In genomic region chr5:154478224-154478565, GRCh38 we compare ENCODE assay signal across 8 cellular contexts. TPM values are rescaled to one million over a fixed set of nuclear protein-coding genes. Genes with fewer than 3 reads are reported as not detected.
DNase-seq lines count a peak whose midpoint lies in the region; ATAC-seq and TF ChIP-seq lines count a peak whose summit lies in the region.

TSS of gene HAND1 (minus strand) at chr5:154478227. CDS start at chr5:154478008, 219 bp downstream.

- no peak within 1 kb of the TSS for H3K27ac Mint-ChIP-seq in stimulated activated naive CD8-positive, alpha-beta T cell treated with anti-CD3 and anti-CD28 coated beads, Interleukin-15, Interleukin-2, amounts not matched to agents 100 ng/mL and 50 ng/mL, for 24 hours
- no peak within 1 kb of the TSS for H3K27ac Mint-ChIP-seq in WTC11

- H3K36me3 Mint-ChIP-seq in stimulated activated naive CD8-positive, alpha-beta T cell treated with anti-CD3 and anti-CD28 coated beads, Interleukin-15, Interleukin-2, amounts not matched to agents 100 ng/mL and 50 ng/mL, for 24 hours (ENCODE audit: low read depth) = peaks cover 4% of the 10 kb centered on the region
- H3K36me3 Mint-ChIP-seq in WTC11 = no peaks in the 10 kb centered on the region

- peak within 1 kb of the TSS; percentile 20 for H3K4me3 ChIP-seq in iPS-11a (ENCODE audit: low read depth, low read length)
- peak within 1 kb of the TSS; percentile 24 to 66 for H3K4me3 ChIP-seq in stomach smooth muscle (ENCODE audit: low read length in 2 of 2)

- H3K27ac ChIP-seq in stomach smooth muscle (ENCODE audit: low read length) = no peak within 1 kb of the TSS

- H3K4me3 Mint-ChIP-seq in stimulated activated naive CD8-positive, alpha-beta T cell treated with anti-CD3 and anti-CD28 coated beads, Interleukin-15, Interleukin-2, amounts not matched to agents 100 ng/mL and 50 ng/mL, for 24 hours = peak within 1 kb of the TSS; percentile 71
- peak within 1 kb of the TSS; percentile 63 for H3K4me3 Mint-ChIP-seq in WTC11

- no peak for DNase-seq in stimulated activated naive CD8-positive, alpha-beta T cell treated with anti-CD3 and anti-CD28 coated beads, Interleukin-15, Interleukin-2, amounts not matched to agents 100 U/mL and 50 U/mL, for 24 hours
- DNase-seq in WTC11 (ENCODE audit: low spot score) (peak; percentile 92), NK-92 (lab: John Stamatoyannopoulos, UW; ENCODE audit: unreplicated experiment) (no peak)
- no peak for DNase-seq in activated CD4-positive, alpha-beta T cell treated with anti-CD3 and anti-CD28 coated beads, Interleukin-2, amount 50 U/mL, for 4 hours

- no peak for ATAC-seq in stimulated activated naive CD8-positive, alpha-beta T cell treated with anti-CD3 and anti-CD28 coated beads, Interleukin-15, Interleukin-2, amounts not matched to agents 100 U/mL and 50 U/mL, for 24 hours
- ATAC-seq in WTC11 (peak; percentile 65), GM21515 (IDR thresholded peaks at IDR 0.05; ENCODE audit: unreplicated experiment) (no peak)

- H3K27me3 Mint-ChIP-seq in stimulated activated naive CD8-positive, alpha-beta T cell treated with anti-CD3 and anti-CD28 coated beads, Interleukin-15, Interleukin-2, amounts not matched to agents 100 ng/mL and 50 ng/mL, for 24 hours = peaks cover 86% of the 10 kb centered on the region
- peaks cover 100% of the 10 kb centered on the region for H3K27me3 Mint-ChIP-seq in WTC11 (ENCODE audit: low read depth)

- no peak within 1 kb of the TSS for H3K9ac ChIP-seq in stomach smooth muscle (ENCODE audit: low read length in 2 of 2)

- H3K4me1 ChIP-seq in stomach smooth muscle (ENCODE audit: control insufficient read depth, insufficient read depth, low read length) = peaks cover 57% of the 10 kb centered on the region

- POLR2A ChIA-PET in WTC11 (lab: Charles Lee) = no interaction called here

- no peak for TF ChIP-seq CTCF in WTC11 (IDR thresholded peaks at IDR 0.05)

- CTCF ChIA-PET in WTC11 (lab: Charles Lee) = interaction anchor here (0.6 to 4.2 kb wide), 8 partner anchors 10 to 654 kb away, joined by 3 to 26 read pairs (median 3); no protein-coding TSS in a partner anchor

- H3K27me3 ChIP-seq in stomach smooth muscle (ENCODE audit: control insufficient read depth in 1 of 2, insufficient read depth in 2 of 2, low read length in 2 of 2) = peaks cover 97 to 100% of the 10 kb centered on the region in 2 donors

- no peaks in the 10 kb centered on the region for H3K36me3 ChIP-seq in stomach smooth muscle (ENCODE audit: control insufficient read depth in 2 of 2, insufficient read depth in 2 of 2, low read length in 2 of 2)

- no peaks in the 10 kb centered on the region for H3K9me3 Mint-ChIP-seq in stimulated activated naive CD8-positive, alpha-beta T cell treated with anti-CD3 and anti-CD28 coated beads, Interleukin-15, Interleukin-2, amounts not matched to agents 100 ng/mL and 50 ng/mL, for 24 hours
- H3K9me3 Mint-ChIP-seq in WTC11 = no peaks in the 10 kb centered on the region

- peaks cover 57% of the 10 kb centered on the region for H3K4me1 Mint-ChIP-seq in stimulated activated naive CD8-positive, alpha-beta T cell treated with anti-CD3 and anti-CD28 coated beads, Interleukin-15, Interleukin-2, amounts not matched to agents 100 ng/mL and 50 ng/mL, for 24 hours (ENCODE audit: low read depth)
- H3K4me1 Mint-ChIP-seq in WTC11 = peaks cover 72% of the 10 kb centered on the region

- no peaks in the 10 kb centered on the region for H3K9me3 ChIP-seq in stomach smooth muscle (ENCODE audit: control insufficient read depth in 2 of 2, low read length in 2 of 2)

TF ChIP-seq in WTC11, 78 proteins besides CTCF, POLR2A, EP300 and RAD21:
- TF ChIP-seq AFF4 (CRISPR knock-in tag; IDR thresholded peaks at IDR 0.05; ENCODE audit: borderline replicate concordance) = no peak
- peak; percentile 52 for TF ChIP-seq SP1 (CRISPR knock-in tag; conservative IDR thresholded peaks at IDR 0.05)
- peak; percentile 84 for TF ChIP-seq PRDM15 (CRISPR knock-in tag; IDR thresholded peaks at IDR 0.05)

RNA-seq across cellular contexts. Expression of gene HAND1, which starts in this region (rescaled TPM):
- not detected in 3 replicates for total RNA-seq in WTC11 (2021)

Comparison
In these comparisons a context has a peak if more than half of its experiments do, and no peak if none do; other contexts are left out.
1. Peak in DNase-seq and ATAC-seq in WTC11; RNA of the gene not detected or under 1 TPM.